11 cellular contexts compared by ENCODE assay signal in genomic region chr20:2822073-2822472, GRCh38. TPM values are rescaled to one million over a fixed set of nuclear protein-coding genes. Genes with fewer than 3 reads are reported as not detected.
DNase-seq lines count a peak whose midpoint lies in the region; ATAC-seq, FAIRE-seq and TF ChIP-seq lines count a peak whose summit lies in the region.
"Had no signal": no experiment of that assay in that cellular context is flagged by ENCODE, and none has a peak within 500 bp of the region (broad histone marks: within the 10 kb centered on the region; RNA-seq: fewer than 3 reads in every experiment).

No MANE protein-coding gene starts in this region.

- no peak for FAIRE-seq in urothelium cell line (lab: Jason Lieb, UNC)

- ATAC-seq in Right ventricle myocardium inferior (no peak), left cardiac atrium (no peak), GM18868 (IDR thresholded peaks at IDR 0.05; ENCODE audit: unreplicated experiment) (no peak)

- H3K4me3 ChIP-seq in fibroblast of mammary gland (ENCODE audit: control insufficient read depth, low read depth, low read length) (no peak overlapping the region), tibial artery (no peak overlapping the region)
- H3K4me3 ChIP-seq: right atrium auricular region had no signal

- H3K4me1 ChIP-seq in tibial artery, result peaks cover 0 to 22% (median 13%) of the 10 kb centered on the region in 4 donors

- no peaks in the 10 kb centered on the region for H3K9me3 ChIP-seq in tibial artery
- H3K9me3 ChIP-seq: right atrium auricular region had no signal

- no peak overlapping the region for H3K27ac ChIP-seq in tibial artery
- H3K27ac ChIP-seq: right atrium auricular region had no signal

- H3K36me3 ChIP-seq in tibial artery, result no peaks in the 10 kb centered on the region
- H3K36me3 ChIP-seq: right atrium auricular region had no signal

- intact Hi-C loops in Right ventricle myocardium inferior (cut with DNase I) (no loop called here), left cardiac atrium (cut with DNase I) (no loop called here), tibial artery (cut with DNase I; ENCODE audit: low total_unique reads) (no loop called here)

- TF ChIP-seq CTCF in fibroblast of mammary gland (conservative IDR thresholded peaks at IDR 0.05; ENCODE audit: control insufficient read depth, insufficient read depth, low read depth, low read length), result no peak
- TF ChIP-seq CTCF in tibial artery (IDR thresholded peaks at IDR 0.05), result no peak

- peaks cover 0 to 47% of the 10 kb centered on the region in 2 donors for H3K27me3 ChIP-seq in tibial artery

- DNase-seq in Right ventricle myocardium inferior (ENCODE audit: missing footprints), result peak; percentile 45
- DNase-seq in left cardiac atrium, result no peak
- DNase-seq in T-helper 9 cell, result peak; percentile 39
- DNase-seq in fibroblast of mammary gland (ENCODE audit: low read depth), result peak; percentile 51
- DNase-seq in urothelium cell line (ENCODE audit: low spot score), result peak; percentile 27
- DNase-seq in amniotic stem cell (lab: John Stamatoyannopoulos, UW), result no peak
- no peak for DNase-seq in tibial artery
- DNase-seq: activated B cell treated with CpG ODN at 0.5 μM for 24 hours, substantia nigra had no signal

RNA-seq across cellular contexts. Expression of gene TMEM239, which starts 5.9 kb away (rescaled TPM):
- not detected for total RNA-seq in Right ventricle myocardium inferior
- total RNA-seq in left cardiac atrium, result not detected
- total RNA-seq: activated B cell treated with CpG ODN at 0.5 μM for 24 hours, right atrium auricular region had no signal

RNA-seq across cellular contexts. Expression of gene C20orf141, which starts 7.3 kb away (rescaled TPM):
- total RNA-seq in Right ventricle myocardium inferior (not detected), left cardiac atrium (not detected)
- total RNA-seq: activated B cell treated with CpG ODN at 0.5 μM for 24 hours, right atrium auricular region had no signal

RNA-seq across cellular contexts. Expression of gene PCED1A, which starts 18.4 kb away (rescaled TPM):
- total RNA-seq in Right ventricle myocardium inferior (10.7 TPM), left cardiac atrium (10 to 100 TPM; 13.0 to 18.0 TPM)

RNA-seq across cellular contexts. Expression of gene VPS16, which starts 18.5 kb away (rescaled TPM):
- total RNA-seq in Right ventricle myocardium inferior (18.0 TPM), left cardiac atrium (10 to 100 TPM; 22.1 to 24.4 TPM)

RNA-seq across cellular contexts. Expression of gene CPXM1, which starts 21.6 kb away (rescaled TPM):
- total RNA-seq in Right ventricle myocardium inferior (2.3 TPM), left cardiac atrium (1 to 10 TPM; 4.3 to 8.7 TPM)

Comparison
In these comparisons a context has a peak if more than half of its experiments do, and no peak if none do; other contexts are left out.
1. DNase-seq: peak in Right ventricle myocardium inferior (single experiment), T-helper 9 cell (single experiment), fibroblast of mammary gland (single experiment) and urothelium cell line (single experiment); none in left cardiac atrium (single experiment), amniotic stem cell (single experiment) and tibial artery (0 of 2).